In the genomic region with DNA sequence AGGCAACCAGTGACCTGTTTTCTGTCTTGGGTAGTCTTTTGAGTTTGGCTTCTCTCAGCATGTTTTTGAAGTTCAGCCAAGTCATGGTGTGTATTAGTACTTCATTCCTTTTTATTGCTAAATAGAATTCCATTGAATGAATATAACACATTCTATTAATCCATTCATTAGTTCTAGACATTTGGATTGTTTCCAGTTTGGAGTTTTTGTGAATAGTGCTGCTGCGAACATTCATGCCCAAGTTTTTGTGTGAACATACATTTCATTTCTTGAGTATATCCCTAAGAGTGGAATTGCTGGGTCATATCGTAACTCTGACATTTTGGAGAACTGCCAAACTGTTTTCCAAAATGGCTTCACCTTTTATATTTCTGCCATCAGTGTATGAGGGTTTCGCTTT, we compare ENCODE assay signal across 14 cellular contexts. TPM values are rescaled to one million over a fixed set of nuclear protein-coding genes. Genes with fewer than 3 reads are reported as not detected.
DNase-seq lines count a peak whose midpoint lies in the region; ATAC-seq and TF ChIP-seq lines count a peak whose summit lies in the region.
"Had no signal": no experiment of that assay in that cellular context is flagged by ENCODE, and none has a peak within 500 bp of the region (broad histone marks: within the 10 kb centered on the region; RNA-seq: fewer than 3 reads in every experiment).

No MANE protein-coding gene starts in this region.

- H3K9me3 ChIP-seq in OCI-LY1 (ENCODE audit: low read length): peaks cover 6% of the 10 kb centered on the region
- no peaks in the 10 kb centered on the region for H3K9me3 ChIP-seq in sigmoid colon

- no peaks in the 10 kb centered on the region for H3K9me2 ChIP-seq in OCI-LY1 (ENCODE audit: low read depth, low read length)

- WGBS in sigmoid colon, 2 donors: 85% methylated on average over 3 of the region's 3 CpGs

- no peaks in the 10 kb centered on the region for H3K27me3 ChIP-seq in OCI-LY1 (ENCODE audit: insufficient read depth, low read length)
- no peaks in the 10 kb centered on the region for H3K27me3 ChIP-seq in sigmoid colon
- H3K27me3 ChIP-seq: spleen had no signal

- H3K36me3 Mint-ChIP-seq in activated T-cell treated with anti-CD3 and anti-CD28 coated beads, Interleukin-2, amount 50 U/mL, for 24 hours (ENCODE audit: low read depth): peaks cover 72% of the 10 kb centered on the region
- peaks cover 30% of the 10 kb centered on the region for H3K36me3 Mint-ChIP-seq in effector memory CD8-positive, alpha-beta T cell (ENCODE audit: insufficient read depth)

- no peaks in the 10 kb centered on the region for H3K27me3 Mint-ChIP-seq in activated T-cell treated with anti-CD3 and anti-CD28 coated beads, Interleukin-2, amount 50 U/mL, for 24 hours
- no peaks in the 10 kb centered on the region for H3K27me3 Mint-ChIP-seq in effector memory CD8-positive, alpha-beta T cell
- H3K27me3 Mint-ChIP-seq: activated CD4-positive, alpha-beta memory T cell treated with anti-CD3 and anti-CD28 coated beads, Interleukin-2, amount 10 ng/mL, durations not matched to agents 7 days and 5 days had no signal

- H3F3A ChIP-seq in OCI-LY1 (ENCODE audit: insufficient read depth, low read length): no peaks in the 10 kb centered on the region

- no peak overlapping the region for H2AFZ ChIP-seq in OCI-LY1 (ENCODE audit: low read length)

- peak overlapping the region; percentile 30 for H3K4me2 ChIP-seq in OCI-LY1 (ENCODE audit: low read length)

- H3K4me1 Mint-ChIP-seq in activated T-cell treated with anti-CD3 and anti-CD28 coated beads, Interleukin-2, amount 50 U/mL, for 24 hours (ENCODE audit: low read depth): peaks cover 44% of the 10 kb centered on the region
- H3K4me1 Mint-ChIP-seq in effector memory CD8-positive, alpha-beta T cell (ENCODE audit: low read depth in 2 of 2): peaks cover 26 to 36% of the 10 kb centered on the region in 2 donors

- no peak for ATAC-seq in effector memory CD8-positive, alpha-beta T cell (replicated peaks)
- no peak for ATAC-seq in HG03097 (IDR thresholded peaks at IDR 0.05; ENCODE audit: low FRiP score, unreplicated experiment)

- intact Hi-C loops in sigmoid colon (cut with DNase I): loop anchor here (10.0 kb wide), 1 partner anchor 490 kb away; the partner anchor contains the start of gene RNF44

- H3K4me1 ChIP-seq in OCI-LY1 (ENCODE audit: insufficient read depth, low read length, severe bottlenecking) (peaks cover 36% of the 10 kb centered on the region), sigmoid colon (peaks cover 0 to 36% (median 25%) of the 10 kb centered on the region in 4 donors)

- no peak overlapping the region; the same call in 1 of the 2 replicates for H3K9ac ChIP-seq in OCI-LY1 (ENCODE audit: low read length)

- TF ChIP-seq CTCF in OCI-LY1 (IDR thresholded peaks at IDR 0.05; ENCODE audit: low read length) (no peak), sigmoid colon (IDR thresholded peaks at IDR 0.05) (no peak)

- peaks cover 50% of the 10 kb centered on the region for H3K79me2 ChIP-seq in OCI-LY1 (ENCODE audit: insufficient read depth, low read length)

- H4K20me1 ChIP-seq in OCI-LY1 (ENCODE audit: insufficient read depth, low read length): no peaks in the 10 kb centered on the region

- peaks cover 35% of the 10 kb centered on the region for H3K36me3 ChIP-seq in OCI-LY1 (ENCODE audit: insufficient read depth, low read length)
- peaks cover 0 to 14% (median 0%) of the 10 kb centered on the region in 4 donors for H3K36me3 ChIP-seq in sigmoid colon

- no peak for TF ChIP-seq POLR2A in sigmoid colon (IDR thresholded peaks at IDR 0.05)

- H3K27ac Mint-ChIP-seq in activated T-cell treated with anti-CD3 and anti-CD28 coated beads, Interleukin-2, amount 50 U/mL, for 24 hours: peak overlapping the region; percentile 71
- peak overlapping the region; percentile 6 to 98 for H3K27ac Mint-ChIP-seq in effector memory CD8-positive, alpha-beta T cell
- H3K27ac Mint-ChIP-seq: activated CD4-positive, alpha-beta memory T cell treated with anti-CD3 and anti-CD28 coated beads, Interleukin-2, amount 10 ng/mL, durations not matched to agents 7 days and 5 days had no signal

- peak overlapping the region; percentile 10 for H3K4me3 ChIP-seq in OCI-LY1 (ENCODE audit: low read depth, low read length, poor library complexity, severe bottlenecking)
- no peak overlapping the region for H3K4me3 ChIP-seq in sigmoid colon
- H3K4me3 ChIP-seq: spleen had no signal

- DNase-seq in activated T-cell treated with anti-CD3 and anti-CD28 coated beads, Interleukin-2, amount 50 U/mL, for 24 hours: no peak
- DNase-seq in activated T-cell treated with anti-CD3 and anti-CD28 coated beads for 4 hours (no peak), sigmoid colon (no peak), MV-4-11 (lab: John Stamatoyannopoulos, UW) (no peak)
- no peak for DNase-seq in effector memory CD8-positive, alpha-beta T cell
- no peak for DNase-seq in central memory CD4-positive, alpha-beta T cell
- DNase-seq: activated CD4-positive, alpha-beta memory T cell treated with anti-CD3 and anti-CD28 coated beads, Interleukin-2, amount 10 ng/mL, durations not matched to agents 7 days and 5 days; activated effector memory CD4-positive, alpha-beta T cell treated with anti-CD3 and anti-CD28 coated beads, Interleukin-2, amount 50 U/mL, for 16 hours; midbrain; NCI-H774; posterior cingulate gyrus; spleen had no signal

- TF ChIP-seq EP300 in sigmoid colon (IDR thresholded peaks at IDR 0.05): no peak

- peaks cover 3% of the 10 kb centered on the region for H3K9me3 Mint-ChIP-seq in activated T-cell treated with anti-CD3 and anti-CD28 coated beads, Interleukin-2, amount 50 U/mL, for 24 hours
- H3K9me3 Mint-ChIP-seq in effector memory CD8-positive, alpha-beta T cell: no peaks in the 10 kb centered on the region

- H3K27ac ChIP-seq in OCI-LY1 (ENCODE audit: low read depth, low read length, poor library complexity, severe bottlenecking) (peak overlapping the region; percentile 0), sigmoid colon (peak overlapping the region in 3 of 4 donors; percentile 33 to 34 (median 33))

- peak overlapping the region; percentile 20 for H3K4me3 Mint-ChIP-seq in activated T-cell treated with anti-CD3 and anti-CD28 coated beads, Interleukin-2, amount 50 U/mL, for 24 hours
- H3K4me3 Mint-ChIP-seq in effector memory CD8-positive, alpha-beta T cell: peak overlapping the region in 1 of 2 donors; percentile 4

RNA-seq across cellular contexts. Expression of gene ZNF346, which starts 2.6 kb away (rescaled TPM):
- 10 to 100 TPM; 12.5 to 21.9 (median 15.0) TPM for total RNA-seq in sigmoid colon
- 1 to 10 TPM; 3.0 to 8.9 (median 4.2) TPM for polyA plus RNA-seq in sigmoid colon

RNA-seq across cellular contexts. Expression of gene UIMC1, which starts 18.6 kb away (rescaled TPM):
- 10 to 100 TPM; 40.2 to 96.1 (median 53.5) TPM for total RNA-seq in sigmoid colon
- polyA plus RNA-seq in sigmoid colon: 10 to 100 TPM; 18.0 to 22.3 (median 18.0) TPM
